Comparison of ENCODE assay signal across 19 cellular contexts in the genomic region with DNA sequence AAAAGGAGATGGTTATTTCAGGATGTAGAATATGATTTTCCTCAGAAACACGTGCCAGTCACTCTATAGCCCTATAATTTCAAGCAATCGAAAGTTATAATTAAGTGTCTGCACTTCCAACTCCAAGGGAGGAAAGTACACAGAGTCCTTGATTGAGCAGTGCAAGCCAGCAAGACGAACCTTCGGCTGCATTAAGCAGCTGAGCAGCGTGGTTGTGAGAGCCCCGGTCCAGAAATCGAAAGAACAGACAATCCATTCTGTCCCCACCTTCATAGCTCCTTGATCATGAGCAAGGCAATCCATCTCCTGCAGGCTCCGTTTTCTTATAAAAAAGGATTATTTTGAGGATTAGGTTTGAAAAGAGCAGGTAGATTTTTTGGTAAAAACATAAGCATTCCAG.
"Had no signal": no experiment of that assay in that cellular context is flagged by ENCODE, and none has a peak within 500 bp of the region (broad histone marks: within the 10 kb centered on the region; RNA-seq: fewer than 3 reads in every experiment).

No MANE protein-coding gene starts in this region.

- H3K4me3 ChIP-seq: MG63 had no signal

- H3K9me3 ChIP-seq: MG63 had no signal

- ATAC-seq: HepG2, Panc1, PC-3 had no signal

- H3K36me3 ChIP-seq: MG63 had no signal

- DNase-seq: IMR-90, Karpas-422, KG1, MG63, NCI-H1092 treated with DMSO at 0.1 percent for 48 hours, NCI-H1436 treated with DMSO at 0.1 percent for 48 hours, NCI-H1694, NCI-H187 treated with DMSO at 0.1 percent for 48 hours, NCI-H2029 treated with DMSO at 0.1 percent for 48 hours, NCI-H2171 treated with DMSO at 0.1 percent for 48 hours, NCI-H345, NCI-H446 treated with DMSO at 0.1 percent for 48 hours, NCI-H510A treated with DMSO at 0.1 percent for 48 hours, NCI-H526 treated with DMSO at 0.1 percent for 48 hours, NCI-H774, PC-3, SHP77 had no signal
